In the genomic region with DNA sequence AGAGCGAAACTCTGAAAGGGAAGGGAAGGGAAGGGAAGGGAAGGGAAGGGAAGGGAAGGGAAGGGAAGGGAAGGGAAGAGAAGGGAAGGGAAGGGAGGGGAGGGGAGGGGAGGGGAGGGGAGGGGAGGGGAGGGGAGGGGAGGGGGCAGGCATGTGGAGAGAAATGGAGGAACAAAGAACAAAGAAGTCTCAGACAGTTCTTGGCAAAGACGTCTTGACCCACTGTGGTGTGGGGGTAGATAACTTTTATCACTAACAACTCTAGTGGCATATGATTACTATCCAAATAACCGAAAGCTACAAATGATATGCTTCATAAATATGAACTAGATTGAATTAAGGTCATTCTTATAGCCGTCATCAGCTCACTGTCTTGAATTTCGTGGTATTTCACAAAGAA, we compare ENCODE assay signal across 38 cellular contexts. TPM values are rescaled to one million over a fixed set of nuclear protein-coding genes. Genes with fewer than 3 reads are reported as not detected.
"Had no signal": no experiment of that assay in that cellular context is flagged by ENCODE, and none has a peak within 500 bp of the region (broad histone marks: within the 10 kb centered on the region; RNA-seq: fewer than 3 reads in every experiment).

No MANE protein-coding gene starts in this region.

- DNase-seq: activated effector memory CD4-positive, alpha-beta T cell treated with anti-CD3 and anti-CD28 coated beads, Interleukin-2, amount 50 U/mL, for 16 hours; activated effector memory CD4-positive, alpha-beta T cell treated with Interleukin-2 at 50 U/mL for 16 hours; activated gamma-delta T cell; activated gamma-delta T cell treated with Interleukin-2 at 50 U/mL for 16 hours; activated naive CD4-positive, alpha-beta T cell; activated naive CD4-positive, alpha-beta T cell treated with anti-CD3 and anti-CD28 coated beads for 36 hours; activated naive CD4-positive, alpha-beta T cell treated with anti-CD3 and anti-CD28 coated beads, Interleukin-2, amount 10 ng/mL, durations not matched to agents 7 days and 5 days; activated naive CD4-positive, alpha-beta T cell treated with anti-CD3 and anti-CD28 coated beads, Interleukin-2, amount 50 U/mL, for 16 hours; activated naive CD4-positive, alpha-beta T cell treated with Interleukin-2 at 50 U/mL for 16 hours; activated naive CD8-positive, alpha-beta T cell treated with anti-CD3 and anti-CD28 coated beads for 36 hours; activated naive CD8-positive, alpha-beta T cell treated with anti-CD3 and anti-CD28 coated beads, Interleukin-2, amount 10 ng/mL, durations not matched to agents 7 days and 5 days; activated naive CD8-positive, alpha-beta T cell treated with anti-CD3 and anti-CD28 coated beads, Interleukin-2, amount 50 U/mL, for 24 hours; activated T-cell treated with anti-CD3 and anti-CD28 coated beads, Interleukin-2, amount 50 U/mL, for 1 hour; activated T-cell treated with anti-CD3 and anti-CD28 coated beads, Interleukin-2, amount 50 U/mL, for 24 hours; activated T-cell treated with anti-CD3 and anti-CD28 coated beads, Interleukin-2, amount 50 U/mL, for 4 hours; activated T-cell treated with anti-CD3 and anti-CD28 coated beads, Interleukin-2, amount 50 U/mL, for 48 hours; activated T-cell treated with anti-CD3 and anti-CD28 coated beads, Interleukin-2, amount 50 U/mL, for 72 hours; adrenal gland; amniotic stem cell; amygdala; anterior cingulate cortex; aorta; body of pancreas; brain microvascular endothelial cell; caudate nucleus; central memory CD4-positive, alpha-beta T cell; cerebellar nuclear complex had no signal

- ATAC-seq: activated naive CD4-positive, alpha-beta T cell treated with anti-CD3 and anti-CD28 coated beads, Interleukin-2, amount 50 U/mL, for 72 hours; activated naive CD8-positive, alpha-beta T cell treated with anti-CD3 and anti-CD28 coated beads, Interleukin-2, amount 50 U/mL, for 24 hours; activated T-cell treated with anti-CD3 and anti-CD28 coated beads, Interleukin-2, amount 50 U/mL, for 4 hours; activated T-cell treated with anti-CD3 and anti-CD28 coated beads, Interleukin-2, amount 50 U/mL, for 72 hours; activated T-helper 17 cell treated with anti-CD3 and anti-CD28 coated beads, Interleukin-2, amount 50 U/mL, for 72 hours; body of pancreas had no signal

- H3K9me3 ChIP-seq: adrenal gland, ascending aorta, body of pancreas, breast epithelium had no signal

- H3K4me3 ChIP-seq: adrenal gland, ascending aorta, body of pancreas, breast epithelium, cardiac muscle cell had no signal

- H3K36me3 ChIP-seq: adrenal gland, ascending aorta, brain microvascular endothelial cell, breast epithelium, cardiac muscle cell had no signal

- FAIRE-seq: astrocyte, bronchial epithelial cell had no signal

- H3K27me3 ChIP-seq: adrenal gland, ascending aorta, body of pancreas, brain microvascular endothelial cell, breast epithelium, cardiac muscle cell had no signal

- H3K4me1 ChIP-seq: adrenal gland, ascending aorta, body of pancreas, breast epithelium had no signal

- H3K27ac ChIP-seq: adrenal gland, ascending aorta, body of pancreas, brain microvascular endothelial cell, breast epithelium, cardiac muscle cell had no signal

RNA-seq across cellular contexts. Expression of a gene that starts 3.2 kb away (rescaled TPM):
- total RNA-seq: activated naive CD4-positive, alpha-beta T cell treated with anti-CD3 and anti-CD28 coated beads for 36 hours; activated naive CD4-positive, alpha-beta T cell treated with anti-CD3 and anti-CD28 coated beads, Interleukin-2, amount 50 U/mL, for 72 hours; activated naive CD8-positive, alpha-beta T cell treated with anti-CD3 and anti-CD28 coated beads for 36 hours; activated naive CD8-positive, alpha-beta T cell treated with anti-CD3 and anti-CD28 coated beads, Interleukin-2, amount 10 ng/mL, durations not matched to agents 7 days and 5 days; activated T-cell treated with anti-CD3 and anti-CD28 coated beads, Interleukin-2, amount 50 U/mL, for 4 hours; activated T-cell treated with anti-CD3 and anti-CD28 coated beads, Interleukin-2, amount 50 U/mL, for 72 hours; activated T-helper 1 cell treated with anti-CD3 and anti-CD28 coated beads, Interleukin-12 subunit alpha, Interleukin-12 subunit beta, Interleukin-2, Interleukin-4 antibody, amounts not matched to agents 30 ng/mL and 10 ng/mL and 1 ng/mL, durations not matched to agents 14 hours and 24 hours and 36 hours; activated T-helper 17 cell treated with anti-CD3 and anti-CD28 coated beads, Interleukin-2, amount 50 U/mL, for 72 hours; activated T-helper 2 cell treated with anti-CD3 and anti-CD28 coated beads, Interferon-gamma antibody, Interleukin-2, Interleukin-4, amounts not matched to agents 10 μg/mL and 5 μg/mL and 100 μg/mL, durations not matched to agents 14 hours and 24 hours and 36 hours; aorta; ascending aorta; astrocyte; body of pancreas; bronchial epithelial cell; cardiac muscle cell; cardiac septum; chondrocyte had no signal
- polyA plus RNA-seq: aorta, cardiac muscle cell had no signal
